ENCODE assay signal across 9 cellular contexts in the genomic region with DNA sequence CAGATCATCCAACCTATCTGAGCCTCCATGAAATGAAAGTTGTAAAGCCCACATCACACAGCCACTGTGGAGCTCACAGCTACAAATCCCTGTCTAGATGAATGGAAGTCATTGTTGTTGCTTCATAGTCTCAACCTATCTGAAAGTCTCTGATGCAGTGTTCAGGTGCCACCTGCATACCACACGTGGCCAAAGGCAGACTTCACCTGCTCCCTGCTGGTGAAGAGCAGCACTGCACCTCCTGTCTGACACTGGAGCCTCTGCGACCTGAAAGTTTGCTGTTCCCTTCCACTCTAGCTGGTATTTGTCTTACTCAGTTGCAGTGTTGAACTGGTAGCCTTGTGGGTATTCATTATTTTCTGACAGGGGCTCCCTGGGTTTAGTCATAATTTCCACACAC. TPM values are rescaled to one million over a fixed set of nuclear protein-coding genes. Genes with fewer than 3 reads are reported as not detected.
A peak's percentile ranks its signal among the peaks of the same experiment; 100 is the strongest.
DNase-seq lines count a peak whose midpoint lies in the region; ATAC-seq, FAIRE-seq and TF ChIP-seq lines count a peak whose summit lies in the region.
"Had no signal": no experiment of that assay in that cellular context is flagged by ENCODE, and none has a peak within 500 bp of the region (broad histone marks: within the 10 kb centered on the region; RNA-seq: fewer than 3 reads in every experiment).

No MANE protein-coding gene starts in this region.

- H3K27me3 Mint-ChIP-seq in CD8-positive, alpha-beta T cell (ENCODE audit: low read depth) = peaks cover 28% of the 10 kb centered on the region

- no peaks in the 10 kb centered on the region for H3K4me1 Mint-ChIP-seq in CD8-positive, alpha-beta T cell (ENCODE audit: low read depth)
- H3K4me1 Mint-ChIP-seq: IgD-negative memory B cell had no signal

- H2AFZ ChIP-seq in Karpas-422 (ENCODE audit: low read length) = no peak overlapping the region

- no peak overlapping the region for H3K4me3 ChIP-seq in CD8-positive, alpha-beta T cell (ENCODE audit: low read depth, low read length)
- no peak overlapping the region for H3K4me3 ChIP-seq in Karpas-422 (ENCODE audit: low read length)
- H3K4me3 ChIP-seq in effector memory CD4-positive, alpha-beta T cell (ENCODE audit: insufficient read depth, low read depth, low read length, poor library complexity, severe bottlenecking) = no peak overlapping the region
- H3K4me3 ChIP-seq in MG63 = no peak overlapping the region

- no peak overlapping the region for H3K27ac ChIP-seq in CD8-positive, alpha-beta T cell (ENCODE audit: low read depth, low read length)
- H3K27ac ChIP-seq in Karpas-422 (ENCODE audit: low read length) = no peak overlapping the region
- no peak overlapping the region for H3K27ac ChIP-seq in effector memory CD4-positive, alpha-beta T cell (ENCODE audit: insufficient read depth, low read length, poor library complexity, severe bottlenecking)

- no peaks in the 10 kb centered on the region for H3K79me2 ChIP-seq in Karpas-422 (ENCODE audit: low read length)

- H3K36me3 Mint-ChIP-seq in CD8-positive, alpha-beta T cell = no peaks in the 10 kb centered on the region
- H3K36me3 Mint-ChIP-seq: IgD-negative memory B cell had no signal

- H3K27me3 ChIP-seq in CD8-positive, alpha-beta T cell (ENCODE audit: insufficient read depth, low read length) = peaks cover 4% of the 10 kb centered on the region
- H3K27me3 ChIP-seq in Karpas-422 (ENCODE audit: low read length) (no peaks in the 10 kb centered on the region), MG63 (peaks cover 10% of the 10 kb centered on the region)
- H3K27me3 ChIP-seq in effector memory CD4-positive, alpha-beta T cell (replicated peaks; ENCODE audit: control insufficient read depth, insufficient read depth, low read length, poor library complexity, severe bottlenecking) = peaks cover 2% of the 10 kb centered on the region

- H3K4me3 Mint-ChIP-seq in CD8-positive, alpha-beta T cell = no peak overlapping the region
- H3K4me3 Mint-ChIP-seq: IgD-negative memory B cell had no signal

- CTCF ChIA-PET in CD8-positive, alpha-beta T cell (lab: Charles Lee) = no interaction called here

- ATAC-seq in CD8-positive, alpha-beta T cell = peak; percentile 42
- ATAC-seq in GM19372 (IDR thresholded peaks at IDR 0.05; ENCODE audit: low read depth, unreplicated experiment) = peak; percentile 97

- no peaks in the 10 kb centered on the region for H4K20me1 ChIP-seq in Karpas-422 (ENCODE audit: insufficient read depth, low read depth, low read length)

- POLR2A ChIA-PET in CD8-positive, alpha-beta T cell (lab: Charles Lee) = no interaction called here

- no peaks in the 10 kb centered on the region for H3K9me3 ChIP-seq in CD8-positive, alpha-beta T cell (ENCODE audit: low read length)
- no peaks in the 10 kb centered on the region for H3K9me3 ChIP-seq in Karpas-422 (ENCODE audit: low read length)
- no peaks in the 10 kb centered on the region for H3K9me3 ChIP-seq in effector memory CD4-positive, alpha-beta T cell (ENCODE audit: control insufficient read depth, low read length)
- H3K9me3 ChIP-seq in MG63 = no peaks in the 10 kb centered on the region

- H3K4me1 ChIP-seq in CD8-positive, alpha-beta T cell (ENCODE audit: insufficient read depth, low read length) = no peaks in the 10 kb centered on the region
- no peaks in the 10 kb centered on the region for H3K4me1 ChIP-seq in Karpas-422 (ENCODE audit: low read length)
- H3K4me1 ChIP-seq in effector memory CD4-positive, alpha-beta T cell (ENCODE audit: control insufficient read depth, insufficient read depth, low read length, poor library complexity, severe bottlenecking) = no peaks in the 10 kb centered on the region

- H3K36me3 ChIP-seq in CD8-positive, alpha-beta T cell (ENCODE audit: insufficient read depth, low read length) = no peaks in the 10 kb centered on the region
- no peaks in the 10 kb centered on the region for H3K36me3 ChIP-seq in Karpas-422 (ENCODE audit: insufficient read depth, low read length)
- H3K36me3 ChIP-seq in effector memory CD4-positive, alpha-beta T cell (ENCODE audit: control insufficient read depth, insufficient read depth, low read length) = no peaks in the 10 kb centered on the region
- H3K36me3 ChIP-seq in MG63 = no peaks in the 10 kb centered on the region

- no peak overlapping the region for H3K4me2 ChIP-seq in Karpas-422 (ENCODE audit: low read depth, low read length, poor library complexity, severe bottlenecking)

- H3K27ac Mint-ChIP-seq in CD8-positive, alpha-beta T cell = no peak overlapping the region
- H3K27ac Mint-ChIP-seq: IgD-negative memory B cell had no signal

- TF ChIP-seq CTCF in CD8-positive, alpha-beta T cell (IDR thresholded peaks at IDR 0.05) = peak; percentile 49

- intact Hi-C loops in CD8-positive, alpha-beta T cell (cut with DNase I, micrococcal nuclease) = loop anchor here in 1 of 2 experiments (10.0 kb wide), 1 partner anchor 403 kb away; a partner anchor contains a TSS

- no peaks in the 10 kb centered on the region for H3K9me2 ChIP-seq in Karpas-422 (replicated peaks; ENCODE audit: insufficient read depth, low read length)

- no peak overlapping the region for H3K9ac ChIP-seq in Karpas-422 (ENCODE audit: low read length)

- peak in 3 of 7 experiments; percentile 15 to 42 (median 20) for DNase-seq in CD8-positive, alpha-beta T cell
- DNase-seq in Karpas-422 = peak; percentile 70
- DNase-seq in activated T-cell treated with anti-CD3 and anti-CD28 coated beads for 24 hours (ENCODE audit: low read depth) = peak; percentile 35
- DNase-seq in islet precursor cell = peak; percentile 70
- DNase-seq in urothelium cell line (ENCODE audit: low spot score) = peak; percentile 68
- DNase-seq in effector memory CD4-positive, alpha-beta T cell = no peak
- DNase-seq in MG63 = no peak

- H3K9me3 Mint-ChIP-seq in CD8-positive, alpha-beta T cell = no peaks in the 10 kb centered on the region
- H3K9me3 Mint-ChIP-seq: IgD-negative memory B cell had no signal

- FAIRE-seq in urothelium cell line (lab: Jason Lieb, UNC) = peak; percentile 68

RNA-seq across cellular contexts. Expression of a gene that starts 18.4 kb away (rescaled TPM):
- not detected for total RNA-seq in CD8-positive, alpha-beta T cell
- not detected in 2 replicates for total RNA-seq in Karpas-422 (2014; rRNA removed; shearing (Covaris generic); ENCODE audit: low replicate concordance)
- total RNA-seq in MG63 (2014; rRNA removed; shearing (Covaris generic); ENCODE audit: low replicate concordance) = not detected in 2 replicates

RNA-seq across cellular contexts. Expression of a gene that starts 34.9 kb away (rescaled TPM):
- not detected for total RNA-seq in CD8-positive, alpha-beta T cell
- total RNA-seq in Karpas-422 (2014; rRNA removed; shearing (Covaris generic); ENCODE audit: low replicate concordance) = not detected in 2 replicates
- not detected in 2 replicates for total RNA-seq in MG63 (2014; rRNA removed; shearing (Covaris generic); ENCODE audit: low replicate concordance)

Comparison
In these comparisons a context has a peak if more than half of its experiments do, and no peak if none do; other contexts are left out.
1. DNase-seq: peak in Karpas-422 (single experiment), activated T-cell treated with anti-CD3 and anti-CD28 coated beads for 24 hours (single experiment), islet precursor cell (single experiment) and urothelium cell line (single experiment); none in effector memory CD4-positive, alpha-beta T cell (0 of 3) and MG63 (single experiment).